In the genomic region with DNA sequence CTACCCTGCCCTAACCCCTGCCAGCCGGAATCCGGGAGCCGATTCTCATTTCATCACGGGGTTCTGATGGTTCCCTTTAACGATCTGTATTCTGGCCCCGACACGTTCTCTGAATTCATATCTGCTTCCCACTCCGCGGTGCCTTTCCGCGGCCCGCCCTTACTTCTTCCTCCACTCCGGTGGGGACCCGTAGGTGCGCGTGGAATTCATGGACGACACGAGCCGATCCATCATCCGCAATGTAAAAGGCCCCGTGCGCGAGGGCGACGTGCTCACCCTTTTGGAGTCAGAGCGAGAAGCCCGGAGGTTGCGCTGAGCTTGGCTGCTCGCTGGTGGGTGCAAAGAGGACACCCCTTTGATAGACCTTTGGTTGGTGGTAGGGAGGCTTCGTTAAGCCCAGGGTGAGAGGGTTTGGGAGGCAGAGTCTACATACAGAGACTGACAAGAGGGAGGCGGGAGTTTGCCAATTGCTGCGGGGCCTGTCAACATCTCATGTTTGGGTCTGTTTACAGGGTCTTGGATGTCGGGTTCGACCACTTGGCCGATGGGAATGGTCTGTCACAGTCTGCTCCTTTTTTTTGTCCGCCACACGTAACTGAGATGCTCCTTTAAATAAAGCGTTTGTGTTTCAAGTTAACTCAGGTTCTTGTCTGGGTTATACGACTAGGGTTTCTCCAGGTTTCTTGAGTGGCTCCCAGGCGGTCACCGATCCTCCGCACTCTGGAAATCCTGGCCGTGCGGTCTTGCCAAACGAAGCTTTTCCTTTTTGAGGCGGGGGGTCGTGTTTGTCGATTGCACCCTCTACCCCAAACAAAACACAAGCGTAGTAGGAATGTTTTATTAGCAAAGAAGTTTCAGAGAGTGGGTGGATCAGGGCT, we compare ENCODE assay signal across 8 cellular contexts. TPM values are rescaled to one million over a fixed set of nuclear protein-coding genes. Genes with fewer than 3 reads are reported as not detected.
DNase-seq lines count a peak whose midpoint lies in the region; ATAC-seq, FAIRE-seq and TF ChIP-seq lines count a peak whose summit lies in the region.

No MANE protein-coding gene starts in this region.

- H3K9me3 ChIP-seq in astrocyte (ENCODE audit: insufficient read depth, low read depth, low read length) (peaks cover 4% of the 10 kb centered on the region), stomach smooth muscle (ENCODE audit: control insufficient read depth in 2 of 2, low read length in 2 of 2) (no peaks in the 10 kb centered on the region)

- H2AFZ ChIP-seq in astrocyte (ENCODE audit: low read depth, low read length): peak overlapping the region; percentile 39

- H3K4me1 Mint-ChIP-seq in activated naive CD4-positive, alpha-beta T cell treated with anti-CD3 and anti-CD28 coated beads for 36 hours (ENCODE audit: low read depth): peaks cover 30% of the 10 kb centered on the region
- H3K4me1 Mint-ChIP-seq in astrocyte (ENCODE audit: low read depth, unreplicated experiment): peaks cover 7% of the 10 kb centered on the region

- H3K4me3 Mint-ChIP-seq in activated naive CD4-positive, alpha-beta T cell treated with anti-CD3 and anti-CD28 coated beads for 36 hours: peak overlapping the region; percentile 100
- H3K4me3 Mint-ChIP-seq in astrocyte (ENCODE audit: unreplicated experiment): peak overlapping the region; percentile 100

- FAIRE-seq in astrocyte (lab: Jason Lieb, UNC): no peak

- H3K4me3 ChIP-seq in astrocyte (ENCODE audit: insufficient read depth, low read depth, low read length) (peak overlapping the region; percentile 97), stomach smooth muscle (ENCODE audit: low read length in 2 of 2) (peak overlapping the region; percentile 95 to 99)

- DNase-seq in activated naive CD4-positive, alpha-beta T cell treated with anti-CD3 and anti-CD28 coated beads for 36 hours: peak; percentile 32
- no peak for DNase-seq in activated naive CD4-positive, alpha-beta T cell treated with Interleukin-2 at 50 U/mL for 16 hours
- DNase-seq in astrocyte (ENCODE audit: low read depth) (no peak), inferior parietal cortex (ENCODE audit: extremely low spot score) (peak; percentile 14), COLO668 (lab: John Stamatoyannopoulos, UW; ENCODE audit: unreplicated experiment) (no peak), germinal center (ENCODE audit: low spot score) (no peak)

- peaks cover 47% of the 10 kb centered on the region for H3K79me2 ChIP-seq in astrocyte (ENCODE audit: insufficient read depth, low read length)

- H3K27me3 Mint-ChIP-seq in activated naive CD4-positive, alpha-beta T cell treated with anti-CD3 and anti-CD28 coated beads for 36 hours (ENCODE audit: low read depth): no peaks in the 10 kb centered on the region
- no peaks in the 10 kb centered on the region for H3K27me3 Mint-ChIP-seq in astrocyte (ENCODE audit: low read depth, unreplicated experiment)

- peaks cover 10% of the 10 kb centered on the region for H3K36me3 ChIP-seq in astrocyte (ENCODE audit: insufficient read depth, low read length)
- H3K36me3 ChIP-seq in stomach smooth muscle (ENCODE audit: control insufficient read depth in 2 of 2, insufficient read depth in 2 of 2, low read length in 2 of 2): peaks cover 5 to 11% of the 10 kb centered on the region in 2 donors

- TF ChIP-seq CTCF in astrocyte (IDR thresholded peaks at IDR 0.05; ENCODE audit: insufficient read depth, low read depth, low read length): no peak

- peak overlapping the region; percentile 100 for H3K9ac ChIP-seq in astrocyte (ENCODE audit: low read length)
- peak overlapping the region; percentile 97 to 98 for H3K9ac ChIP-seq in stomach smooth muscle (ENCODE audit: low read length in 2 of 2)

- CTCF ChIA-PET in activated naive CD4-positive, alpha-beta T cell treated with anti-CD3 and anti-CD28 coated beads for 36 hours (lab: Charles Lee): interaction anchor here (1.4 kb wide), 1 partner anchor 184 kb away, joined by 3 read pairs; no protein-coding TSS in a partner anchor

- peak overlapping the region; percentile 100 for H3K4me2 ChIP-seq in astrocyte (ENCODE audit: low read length)

- H3K27me3 ChIP-seq in astrocyte (ENCODE audit: insufficient read depth, low read length): no peaks in the 10 kb centered on the region
- no peaks in the 10 kb centered on the region for H3K27me3 ChIP-seq in stomach smooth muscle (ENCODE audit: control insufficient read depth in 1 of 2, insufficient read depth in 2 of 2, low read length in 2 of 2)

- peaks cover 25% of the 10 kb centered on the region for H3K36me3 Mint-ChIP-seq in activated naive CD4-positive, alpha-beta T cell treated with anti-CD3 and anti-CD28 coated beads for 36 hours (ENCODE audit: low read depth)
- peaks cover 8% of the 10 kb centered on the region for H3K36me3 Mint-ChIP-seq in astrocyte (ENCODE audit: low read depth, unreplicated experiment)

- H3K27ac ChIP-seq in astrocyte (ENCODE audit: low read depth, low read length) (peak overlapping the region; percentile 77), stomach smooth muscle (ENCODE audit: low read length) (peak overlapping the region; percentile 88)

- intact Hi-C loops in activated naive CD4-positive, alpha-beta T cell treated with anti-CD3 and anti-CD28 coated beads for 36 hours (cut with micrococcal nuclease): loop anchor here (1.0 to 5.0 kb wide), 11 partner anchors 14 to 1125 kb away; a partner anchor contains a TSS

- peak overlapping the region; percentile 95 for H3K27ac Mint-ChIP-seq in activated naive CD4-positive, alpha-beta T cell treated with anti-CD3 and anti-CD28 coated beads for 36 hours
- H3K27ac Mint-ChIP-seq in astrocyte (ENCODE audit: unreplicated experiment): peak overlapping the region; percentile 100

- H3K9me3 Mint-ChIP-seq in activated naive CD4-positive, alpha-beta T cell treated with anti-CD3 and anti-CD28 coated beads for 36 hours: no peaks in the 10 kb centered on the region
- H3K9me3 Mint-ChIP-seq in astrocyte (ENCODE audit: unreplicated experiment): peaks cover 4% of the 10 kb centered on the region

- peaks cover 34% of the 10 kb centered on the region for H4K20me1 ChIP-seq in astrocyte (ENCODE audit: insufficient read depth, low read length)

- H3K4me1 ChIP-seq in astrocyte (ENCODE audit: insufficient read depth, low read length): peaks cover 22% of the 10 kb centered on the region
- peaks cover 22% of the 10 kb centered on the region for H3K4me1 ChIP-seq in stomach smooth muscle (ENCODE audit: control insufficient read depth, insufficient read depth, low read length)

- no peak for ATAC-seq in HG03280 (IDR thresholded peaks at IDR 0.05; ENCODE audit: unreplicated experiment)

RNA-seq across cellular contexts. Expression of a gene that starts 0.7 kb away (rescaled TPM):
- 1,000 to 10,000 TPM; 2,814 to 3,007 TPM for total RNA-seq in activated naive CD4-positive, alpha-beta T cell treated with anti-CD3 and anti-CD28 coated beads for 36 hours
- 1,111 and 1,198 TPM in 2 replicates for total RNA-seq in astrocyte

RNA-seq across cellular contexts. Expression of a gene that starts 0.8 kb away (rescaled TPM):
- 100 to 1,000 TPM in 1 of 2 experiments, 10 to 100 TPM in 1; 95.9 to 104 TPM for total RNA-seq in activated naive CD4-positive, alpha-beta T cell treated with anti-CD3 and anti-CD28 coated beads for 36 hours
- 45.4 and 49.3 TPM in 2 replicates for total RNA-seq in astrocyte

RNA-seq across cellular contexts. Expression of a gene that starts 13.8 kb away (rescaled TPM):
- total RNA-seq in activated naive CD4-positive, alpha-beta T cell treated with anti-CD3 and anti-CD28 coated beads for 36 hours: 10 to 100 TPM; 37.6 to 40.1 TPM
- total RNA-seq in astrocyte: 35.6 and 42.2 TPM in 2 replicates

RNA-seq across cellular contexts. Expression of a gene that starts 21.1 kb away (rescaled TPM):
- total RNA-seq in activated naive CD4-positive, alpha-beta T cell treated with anti-CD3 and anti-CD28 coated beads for 36 hours: under 1 TPM; 0.17 to 0.36 TPM
- total RNA-seq in astrocyte: 0.94 and 2.9 TPM in 2 replicates

RNA-seq across cellular contexts. Expression of a gene that starts 42.0 kb away (rescaled TPM):
- total RNA-seq in activated naive CD4-positive, alpha-beta T cell treated with anti-CD3 and anti-CD28 coated beads for 36 hours: not detected
- total RNA-seq in astrocyte: 110 and 115 TPM in 2 replicates

Comparison
In these comparisons a context has a peak if more than half of its experiments do, and no peak if none do; other contexts are left out.
1. DNase-seq: peak in activated naive CD4-positive, alpha-beta T cell treated with anti-CD3 and anti-CD28 coated beads for 36 hours (single experiment) and inferior parietal cortex (single experiment); none in activated naive CD4-positive, alpha-beta T cell treated with Interleukin-2 at 50 U/mL for 16 hours (single experiment), astrocyte (single experiment), COLO668 (single experiment) and germinal center (single experiment).